Comparison of ENCODE assay signal across 19 cellular contexts in genomic region chr9:29439961-29440360, GRCh38.
DNase-seq lines count a peak whose midpoint lies in the region; ATAC-seq and TF ChIP-seq lines count a peak whose summit lies in the region.
"Had no signal": no experiment of that assay in that cellular context is flagged by ENCODE, and none has a peak within 500 bp of the region (broad histone marks: within the 10 kb centered on the region; RNA-seq: fewer than 3 reads in every experiment).

No MANE protein-coding gene starts in this region.

- no peak overlapping the region for H3K27ac ChIP-seq in uterus
- H3K27ac ChIP-seq: coronary artery, epithelial cell of prostate, heart right ventricle, neutrophil, right atrium auricular region had no signal

- no peak for TF ChIP-seq POLR2A in uterus (IDR thresholded peaks at IDR 0.05)

- H3K27me3 ChIP-seq in uterus: no peaks in the 10 kb centered on the region
- H3K27me3 ChIP-seq: heart right ventricle, neutrophil, right atrium auricular region had no signal

- no peaks in the 10 kb centered on the region for H3K36me3 ChIP-seq in uterus
- H3K36me3 ChIP-seq: heart right ventricle, neutrophil, right atrium auricular region had no signal

- peak; percentile 39 for DNase-seq in ELR (ENCODE audit: low read depth)
- peak; percentile 73 for DNase-seq in LHCN-M2 (ENCODE audit: low read depth)
- peak; percentile 12 for DNase-seq in myocyte (ENCODE audit: low read depth)
- no peak for DNase-seq in NCI-H345 treated with DMSO at 0.1 percent for 48 hours (lab: John Stamatoyannopoulos, UW; ENCODE audit: unreplicated experiment)
- DNase-seq in NAMALWA (ENCODE audit: low spot score): no peak
- no peak for DNase-seq in uterus
- DNase-seq: activated CD4-positive, alpha-beta T cell treated with anti-CD3 and anti-CD28 coated beads, Interleukin-2, amount 50 U/mL, for 1 hour; activated naive CD4-positive, alpha-beta T cell treated with anti-CD3 and anti-CD28 coated beads, Interleukin-2, amount 10 ng/mL, durations not matched to agents 7 days and 5 days; activated T-cell treated with anti-CD3 and anti-CD28 coated beads for 4 hours; heart right ventricle; NCI-H1105; NCI-H774; stimulated activated naive CD8-positive, alpha-beta T cell treated with anti-CD3 and anti-CD28 coated beads, Interleukin-15, amount 100 ng/mL, for 72 hours had no signal

- H3K9me3 ChIP-seq in uterus: no peaks in the 10 kb centered on the region
- H3K9me3 ChIP-seq: neutrophil, right atrium auricular region had no signal

- ATAC-seq in esophagus mucosa (peak; percentile 48), HG03097 (IDR thresholded peaks at IDR 0.05; ENCODE audit: low FRiP score, unreplicated experiment) (no peak)
- ATAC-seq: heart right ventricle; stimulated activated naive CD8-positive, alpha-beta T cell treated with anti-CD3 and anti-CD28 coated beads, Interleukin-15, amount 100 ng/mL, for 72 hours had no signal

- no peak overlapping the region for H3K4me3 ChIP-seq in uterus
- H3K4me3 ChIP-seq: coronary artery, heart right ventricle, right atrium auricular region had no signal

- no peaks in the 10 kb centered on the region for H3K4me1 ChIP-seq in uterus
- H3K4me1 ChIP-seq: heart right ventricle, right atrium auricular region had no signal

- intact Hi-C loops in uterus (cut with DNase I; ENCODE audit: low total_unique reads): no loop called here

- TF ChIP-seq CTCF in uterus (IDR thresholded peaks at IDR 0.05): no peak

Comparison
In these comparisons a context has a peak if more than half of its experiments do, and no peak if none do; other contexts are left out.
1. DNase-seq: peak in ELR (single experiment), LHCN-M2 (single experiment) and myocyte (single experiment); none in NCI-H345 treated with DMSO at 0.1 percent for 48 hours (single experiment), NAMALWA (single experiment) and uterus (0 of 2).